Comparison of ENCODE assay signal across 10 cellular contexts in genomic region chr7:120806669-120807068, GRCh38. TPM values are rescaled to one million over a fixed set of nuclear protein-coding genes. Genes with fewer than 3 reads are reported as not detected.
DNase-seq lines count a peak whose midpoint lies in the region; ATAC-seq and TF ChIP-seq lines count a peak whose summit lies in the region.
"Had no signal": no experiment of that assay in that cellular context is flagged by ENCODE, and none has a peak within 500 bp of the region (broad histone marks: within the 10 kb centered on the region; RNA-seq: fewer than 3 reads in every experiment).

No MANE protein-coding gene starts in this region.

- H3K27me3 Mint-ChIP-seq in stimulated activated memory B cell treated with anti-CD40 and anti-IgM and Interleukin-4, amounts not matched to agents 10 μg/mL and 1 μg/mL and 100 μg/mL, for 72 hours: peaks cover 9% of the 10 kb centered on the region

- no peak overlapping the region for H3K4me3 ChIP-seq in choroid plexus epithelial cell (ENCODE audit: low read depth, low read length)
- H3K4me3 ChIP-seq: heart left ventricle had no signal

- no peak overlapping the region for H3K4me3 Mint-ChIP-seq in stimulated activated memory B cell treated with anti-CD40 and anti-IgM and Interleukin-4, amounts not matched to agents 10 μg/mL and 1 μg/mL and 100 μg/mL, for 72 hours

- H3K9me3 Mint-ChIP-seq in stimulated activated memory B cell treated with anti-CD40 and anti-IgM and Interleukin-4, amounts not matched to agents 10 μg/mL and 1 μg/mL and 100 μg/mL, for 72 hours: no peaks in the 10 kb centered on the region

- ATAC-seq in GM19463 (IDR thresholded peaks at IDR 0.05; ENCODE audit: unreplicated experiment): peak; percentile 66
- peak; percentile 81 for ATAC-seq in HG03342 (IDR thresholded peaks at IDR 0.05; ENCODE audit: unreplicated experiment)
- ATAC-seq in stimulated activated memory B cell treated with anti-CD40 and anti-IgM and Interleukin-4, amounts not matched to agents 10 μg/mL and 1 μg/mL and 100 μg/mL, for 72 hours: no peak
- ATAC-seq in HG02610 (IDR thresholded peaks at IDR 0.05; ENCODE audit: unreplicated experiment): no peak
- ATAC-seq in SK-N-SH treated with all-trans-retinoic acid at 6 μM for 48 hours: no peak
- ATAC-seq in esophagus mucosa: no peak

- no peak for TF ChIP-seq CTCF in choroid plexus epithelial cell (conservative IDR thresholded peaks at IDR 0.05; ENCODE audit: low read depth, low read length)

- no peak overlapping the region for H3K27ac Mint-ChIP-seq in stimulated activated memory B cell treated with anti-CD40 and anti-IgM and Interleukin-4, amounts not matched to agents 10 μg/mL and 1 μg/mL and 100 μg/mL, for 72 hours

- in situ Hi-C loops in Caki2 (cut with HindIII; ENCODE audit: low pct_unique_long_range_greater_than_20kb, low sequenced_read_pairs): no loop called here

- no peaks in the 10 kb centered on the region for H3K4me1 Mint-ChIP-seq in stimulated activated memory B cell treated with anti-CD40 and anti-IgM and Interleukin-4, amounts not matched to agents 10 μg/mL and 1 μg/mL and 100 μg/mL, for 72 hours

- no peaks in the 10 kb centered on the region for H3K36me3 Mint-ChIP-seq in stimulated activated memory B cell treated with anti-CD40 and anti-IgM and Interleukin-4, amounts not matched to agents 10 μg/mL and 1 μg/mL and 100 μg/mL, for 72 hours

- DNase-seq in Caki2 (ENCODE audit: low read depth) (peak; percentile 71), choroid plexus epithelial cell (ENCODE audit: low read depth) (peak; percentile 21)
- DNase-seq: stimulated activated CD4-positive, alpha-beta T cell treated with anti-CD3 and anti-CD28 coated beads, Interleukin-4, amount 100 ng/mL, for 4 hours had no signal

TF ChIP-seq in SK-N-SH treated with all-trans-retinoic acid at 6 μM for 48 hours, 23 proteins besides CTCF, POLR2A, EP300 and RAD21:
- TF ChIP-seq PPARA (CRISPR knock-in tag; IDR thresholded peaks at IDR 0.05; ENCODE audit: borderline replicate concordance): no peak
- no peak for TF ChIP-seq CSRNP3 (CRISPR knock-in tag; IDR thresholded peaks at IDR 0.05)
- no peak for TF ChIP-seq TOX (CRISPR knock-in tag; IDR thresholded peaks at IDR 0.05; ENCODE audit: borderline replicate concordance)
- TF ChIP-seq ZNF70 (CRISPR knock-in tag; IDR thresholded peaks at IDR 0.05): no peak
- no peak for TF ChIP-seq RARB (CRISPR knock-in tag; IDR thresholded peaks at IDR 0.05)
- TF ChIP-seq CSDC2 (CRISPR knock-in tag; IDR thresholded peaks at IDR 0.05): no peak
- no peak for TF ChIP-seq ZC3H10 (CRISPR knock-in tag; IDR thresholded peaks at IDR 0.05)
- TF ChIP-seq ZFP30 (CRISPR knock-in tag; IDR thresholded peaks at IDR 0.05): no peak
- no peak for TF ChIP-seq ESRRG (CRISPR knock-in tag; IDR thresholded peaks at IDR 0.05)
- no peak for TF ChIP-seq TCF4 (CRISPR knock-in tag; IDR thresholded peaks at IDR 0.05; ENCODE audit: borderline replicate concordance)
- no peak for TF ChIP-seq GLIS3 (CRISPR knock-in tag; IDR thresholded peaks at IDR 0.05)
- no peak for TF ChIP-seq SNAI2 (CRISPR knock-in tag; IDR thresholded peaks at IDR 0.05)

RNA-seq across cellular contexts. Expression of gene TSPAN12, which starts 51.3 kb away (rescaled TPM):
- 45.3 and 46.5 TPM in 2 replicates for total RNA-seq in Caki2 (2014; rRNA removed; shearing (Covaris generic); ENCODE audit: low replicate concordance)
- 0.92 TPM for total RNA-seq in esophagus mucosa

Comparison
In these comparisons a context has a peak if more than half of its experiments do, and no peak if none do; other contexts are left out.
1. ATAC-seq: peak in GM19463 (single experiment) and HG03342 (single experiment); none in stimulated activated memory B cell treated with anti-CD40 and anti-IgM and Interleukin-4, amounts not matched to agents 10 μg/mL and 1 μg/mL and 100 μg/mL, for 72 hours (single experiment), HG02610 (single experiment), SK-N-SH treated with all-trans-retinoic acid at 6 μM for 48 hours (single experiment) and esophagus mucosa (single experiment).
2. RNA of gene TSPAN12, which starts 51.3 kb away (total RNA-seq): 45.3 to 46.5 TPM in Caki2; 0.92 TPM in esophagus mucosa (single experiment); every median in the first group is over 10 times any median in the second.